ENCODE assay signal across 30 cellular contexts in genomic region chr1:237687837-237688236, GRCh38.
"Had no signal": no experiment of that assay in that cellular context is flagged by ENCODE, and none has a peak within 500 bp of the region (broad histone marks: within the 10 kb centered on the region; RNA-seq: fewer than 3 reads in every experiment).

No MANE protein-coding gene starts in this region.

- H3K27ac ChIP-seq: SJSA1 had no signal

- H3K9me3 ChIP-seq: SJSA1 had no signal

- DNase-seq: activated CD4-positive, alpha-beta T cell treated with anti-CD3 and anti-CD28 coated beads for 48 hours; activated CD4-positive, alpha-beta T cell treated with anti-CD3 and anti-CD28 coated beads, Interleukin-2, amount 50 U/mL, for 4 hours; activated CD4-positive, CD25-positive, alpha-beta regulatory T cell treated with anti-CD3 and anti-CD28 coated beads, Interleukin-2, amount 50 U/mL, for 72 hours; activated CD8-positive, alpha-beta memory T cell treated with anti-CD3 and anti-CD28 coated beads, Interleukin-2, amount 50 U/mL, for 48 hours; activated CD8-positive, alpha-beta T cell treated with anti-CD3 and anti-CD28 coated beads, Interleukin-2, amount 10 ng/mL, durations not matched to agents 7 days and 5 days; activated effector memory CD4-positive, alpha-beta T cell treated with Interleukin-2 at 50 U/mL for 16 hours; activated naive CD4-positive, alpha-beta T cell treated with Interleukin-2 at 50 U/mL for 16 hours; activated naive CD8-positive, alpha-beta T cell treated with anti-CD3 and anti-CD28 coated beads, Interleukin-2, amount 50 U/mL, for 24 hours; activated T-cell treated with anti-CD3 and anti-CD28 coated beads, Interleukin-2, amount 50 U/mL, for 1 hour; amygdala; KG1; MV-4-11; NCI-H1092 treated with DMSO at 0.1 percent for 48 hours; NCI-H1417 treated with DMSO at 0.1 percent for 48 hours; NCI-H1694; NCI-H2029; NCI-H2107; NCI-H2171 treated with DMSO at 0.1 percent for 48 hours; NCI-H226; NCI-H526; NCI-H774; OCI-M1; RPMI8226; SHP77; T-helper 17 cell; T-helper 9 cell had no signal

- H3K4me3 ChIP-seq: SJSA1 had no signal

- ATAC-seq: activated CD8-positive, alpha-beta T cell treated with anti-CD3 and anti-CD28 coated beads, Interleukin-2, amount 10 ng/mL, durations not matched to agents 7 days and 5 days; activated naive CD4-positive, alpha-beta T cell treated with anti-CD3 and anti-CD28 coated beads, Interleukin-2, amount 50 U/mL, for 72 hours; activated naive CD8-positive, alpha-beta T cell treated with anti-CD3 and anti-CD28 coated beads, Interleukin-2, amount 50 U/mL, for 24 hours; Panc1; T-helper 17 cell; WTC11 had no signal

- H3K27me3 ChIP-seq: SJSA1 had no signal

- H3K36me3 ChIP-seq: SJSA1 had no signal
